In the genomic region with DNA sequence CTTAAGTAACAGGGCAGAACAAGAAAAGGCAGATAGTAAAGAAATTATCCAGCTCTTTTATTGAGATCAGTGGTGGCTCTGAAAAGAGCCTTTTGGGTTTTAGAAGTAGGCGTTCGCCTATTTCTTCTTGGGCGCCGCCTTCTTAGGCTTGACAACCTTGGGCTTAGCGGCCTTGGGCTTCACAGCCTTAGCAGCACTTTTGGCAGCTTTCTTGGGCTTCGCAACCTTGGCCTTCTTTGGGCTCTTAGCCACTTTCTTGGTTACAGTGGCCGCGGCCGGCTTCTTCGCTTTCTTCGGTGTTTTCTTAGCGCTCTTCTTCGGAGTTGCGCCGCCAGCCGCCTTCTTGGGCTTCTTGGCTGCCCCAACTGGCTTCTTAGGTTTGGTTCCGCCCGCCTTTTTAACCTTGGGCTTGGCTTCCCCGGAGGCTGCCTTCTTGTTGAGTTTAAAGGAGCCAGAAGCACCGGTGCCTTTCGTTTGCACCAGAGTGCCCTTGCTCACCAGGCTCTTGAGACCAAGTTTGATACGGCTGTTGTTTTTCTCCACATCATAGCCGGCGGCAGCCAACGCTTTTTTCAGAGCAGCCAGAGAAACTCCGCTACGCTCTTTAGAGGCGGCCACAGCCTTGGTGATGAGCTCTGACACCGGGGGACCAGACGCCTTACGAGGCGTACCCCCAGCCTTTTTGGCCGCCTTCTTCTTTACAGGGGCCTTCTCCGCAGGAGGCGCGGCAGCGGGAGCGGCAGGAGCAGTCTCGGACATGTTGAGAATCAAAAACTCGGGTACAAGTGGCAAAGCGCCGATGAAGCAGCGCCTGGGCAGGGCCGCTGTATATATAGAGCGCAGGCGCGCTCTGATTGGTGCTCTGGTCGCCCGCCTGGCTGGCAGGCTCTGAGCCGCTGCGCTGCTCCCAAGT, we compare ENCODE assay signal across 8 cellular contexts. TPM values are rescaled to one million over a fixed set of nuclear protein-coding genes. Genes with fewer than 3 reads are reported as not detected.
DNase-seq lines count a peak whose midpoint lies in the region; ATAC-seq and TF ChIP-seq lines count a peak whose summit lies in the region.

No MANE protein-coding gene starts in this region.

- TF ChIP-seq CTCF in CD14-positive monocyte (IDR thresholded peaks at IDR 0.05) (no peak), dorsolateral prefrontal cortex (IDR thresholded peaks at IDR 0.05 in 54 of 56, conservative IDR thresholded peaks at IDR 0.05 in 2 of 56; ENCODE audit: low read depth in 1 of 56, partially characterized antibody in 56 of 56) (peak in 13 of 56 donors; percentile 4 to 47 (median 17)), lower leg skin (IDR thresholded peaks at IDR 0.05) (no peak)

- peak overlapping the region; percentile 61 to 98 (median 92) for H3K27ac ChIP-seq in dorsolateral prefrontal cortex

- no peaks in the 10 kb centered on the region for H3K36me3 Mint-ChIP-seq in CD14-positive monocyte

- TF ChIP-seq POLR2A in lower leg skin (IDR thresholded peaks at IDR 0.05), result peak in 1 of 2 donors; percentile 98

- WGBS in lower leg skin, 2 donors, result 0 to 1% methylated on average over 45 to 50 of the region's 51 CpGs

- H3K4me3 ChIP-seq in dorsolateral prefrontal cortex (peak overlapping the region; percentile 55 to 99 (median 81)), lower leg skin (ENCODE audit: low read depth, poor library complexity, severe bottlenecking) (peak overlapping the region; percentile 84)

- ATAC-seq in GM19397 (IDR thresholded peaks at IDR 0.05; ENCODE audit: unreplicated experiment) (peak; percentile 68), HG03521 (IDR thresholded peaks at IDR 0.05; ENCODE audit: unreplicated experiment) (peak; percentile 67)

- no peaks in the 10 kb centered on the region for H3K9me3 Mint-ChIP-seq in CD14-positive monocyte

- peaks cover 35% of the 10 kb centered on the region for H3K4me1 Mint-ChIP-seq in CD14-positive monocyte

- DNase-seq in CD14-positive monocyte (ENCODE audit: low spot score), result peak; percentile 86
- peak; percentile 95 for DNase-seq in NCI-H69 (lab: John Stamatoyannopoulos, UW)
- peak; percentile 64 to 67 for DNase-seq in activated CD4-positive, alpha-beta T cell treated with anti-CD3 and anti-CD28 coated beads, Interleukin-2, amount 50 U/mL, for 4 hours
- peak; percentile 82 to 94 (median 92) for DNase-seq in dorsolateral prefrontal cortex
- DNase-seq in lower leg skin (ENCODE audit: low spot score in 2 of 2), result peak; percentile 94 to 98
- DNase-seq in stimulated activated CD4-positive, alpha-beta T cell treated with anti-CD3 and anti-CD28 coated beads, Interleukin-4, amount 100 ng/mL, for 4 hours, result peak; percentile 73 to 75

- H3K27me3 ChIP-seq in dorsolateral prefrontal cortex, result no peaks in the 10 kb centered on the region

- peaks cover 0 to 1% (median 0%) of the 10 kb centered on the region in 3 donors for H3K27me3 Mint-ChIP-seq in CD14-positive monocyte (ENCODE audit: low read depth in 3 of 3)

- H3K27ac Mint-ChIP-seq in CD14-positive monocyte, result peak overlapping the region; percentile 87 to 95 (median 94)

- H3K4me3 Mint-ChIP-seq in CD14-positive monocyte, result peak overlapping the region; percentile 99 to 100

- intact Hi-C loops in CD14-positive monocyte (cut with micrococcal nuclease), result loop anchor here in 1 of 2 donors (5.0 kb wide), 1 partner anchor 34 kb away; a partner anchor contains a TSS
- intact Hi-C loops in dorsolateral prefrontal cortex (cut with DNase I), result loop anchor here (2.0 to 10.0 kb wide), 3 partner anchors 49 to 139 kb away; a partner anchor contains a TSS
- intact Hi-C loops in lower leg skin (cut with DNase I; ENCODE audit: low total_unique reads), result no loop called here

RNA-seq across cellular contexts. Expression of a gene that starts 31.3 kb away (rescaled TPM):
- polyA plus RNA-seq in CD14-positive monocyte, result 10 to 100 TPM; 14.1 to 16.1 TPM
- 1 to 10 TPM in 117 of 120 experiments, under 1 TPM in 3; 0.71 to 8.5 (median 2.6) TPM for total RNA-seq in dorsolateral prefrontal cortex
- 1 to 10 TPM; 4.2 to 6.8 (median 5.5) TPM for total RNA-seq in lower leg skin

Comparison
In these comparisons a context has a peak if more than half of its experiments do, and no peak if none do; other contexts are left out.
1. Peak in every context shown above with its lines: DNase-seq, ATAC-seq, H3K4me3 ChIP-seq and H3K27ac ChIP-seq.